In the genomic region with DNA sequence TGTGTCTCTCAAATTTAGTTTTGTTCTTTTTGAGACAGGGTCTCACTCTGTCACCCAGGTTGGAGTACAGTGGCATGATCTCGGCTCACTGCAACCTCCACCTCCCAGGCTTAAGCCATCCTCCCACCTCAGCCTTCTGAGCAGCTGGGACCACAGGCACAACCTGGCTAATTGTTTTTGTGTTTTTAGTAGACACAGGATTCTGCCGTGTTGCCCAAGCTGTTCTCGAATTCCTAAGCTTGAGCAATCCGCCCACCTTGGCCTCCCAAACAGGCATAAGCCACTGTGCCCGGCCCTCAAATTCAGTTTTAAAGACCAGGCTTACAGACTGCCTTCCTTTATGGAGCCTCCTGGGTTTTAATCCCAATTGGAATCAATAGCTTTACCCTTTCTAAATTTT, we compare ENCODE assay signal across 2 cellular contexts.
TF ChIP-seq lines count a peak whose summit lies in the region.

No MANE protein-coding gene starts in this region.

TF ChIP-seq in GM23338, 12 proteins besides CTCF, POLR2A, EP300 and RAD21 (continues in another document):
- TF ChIP-seq, protein P1, sequence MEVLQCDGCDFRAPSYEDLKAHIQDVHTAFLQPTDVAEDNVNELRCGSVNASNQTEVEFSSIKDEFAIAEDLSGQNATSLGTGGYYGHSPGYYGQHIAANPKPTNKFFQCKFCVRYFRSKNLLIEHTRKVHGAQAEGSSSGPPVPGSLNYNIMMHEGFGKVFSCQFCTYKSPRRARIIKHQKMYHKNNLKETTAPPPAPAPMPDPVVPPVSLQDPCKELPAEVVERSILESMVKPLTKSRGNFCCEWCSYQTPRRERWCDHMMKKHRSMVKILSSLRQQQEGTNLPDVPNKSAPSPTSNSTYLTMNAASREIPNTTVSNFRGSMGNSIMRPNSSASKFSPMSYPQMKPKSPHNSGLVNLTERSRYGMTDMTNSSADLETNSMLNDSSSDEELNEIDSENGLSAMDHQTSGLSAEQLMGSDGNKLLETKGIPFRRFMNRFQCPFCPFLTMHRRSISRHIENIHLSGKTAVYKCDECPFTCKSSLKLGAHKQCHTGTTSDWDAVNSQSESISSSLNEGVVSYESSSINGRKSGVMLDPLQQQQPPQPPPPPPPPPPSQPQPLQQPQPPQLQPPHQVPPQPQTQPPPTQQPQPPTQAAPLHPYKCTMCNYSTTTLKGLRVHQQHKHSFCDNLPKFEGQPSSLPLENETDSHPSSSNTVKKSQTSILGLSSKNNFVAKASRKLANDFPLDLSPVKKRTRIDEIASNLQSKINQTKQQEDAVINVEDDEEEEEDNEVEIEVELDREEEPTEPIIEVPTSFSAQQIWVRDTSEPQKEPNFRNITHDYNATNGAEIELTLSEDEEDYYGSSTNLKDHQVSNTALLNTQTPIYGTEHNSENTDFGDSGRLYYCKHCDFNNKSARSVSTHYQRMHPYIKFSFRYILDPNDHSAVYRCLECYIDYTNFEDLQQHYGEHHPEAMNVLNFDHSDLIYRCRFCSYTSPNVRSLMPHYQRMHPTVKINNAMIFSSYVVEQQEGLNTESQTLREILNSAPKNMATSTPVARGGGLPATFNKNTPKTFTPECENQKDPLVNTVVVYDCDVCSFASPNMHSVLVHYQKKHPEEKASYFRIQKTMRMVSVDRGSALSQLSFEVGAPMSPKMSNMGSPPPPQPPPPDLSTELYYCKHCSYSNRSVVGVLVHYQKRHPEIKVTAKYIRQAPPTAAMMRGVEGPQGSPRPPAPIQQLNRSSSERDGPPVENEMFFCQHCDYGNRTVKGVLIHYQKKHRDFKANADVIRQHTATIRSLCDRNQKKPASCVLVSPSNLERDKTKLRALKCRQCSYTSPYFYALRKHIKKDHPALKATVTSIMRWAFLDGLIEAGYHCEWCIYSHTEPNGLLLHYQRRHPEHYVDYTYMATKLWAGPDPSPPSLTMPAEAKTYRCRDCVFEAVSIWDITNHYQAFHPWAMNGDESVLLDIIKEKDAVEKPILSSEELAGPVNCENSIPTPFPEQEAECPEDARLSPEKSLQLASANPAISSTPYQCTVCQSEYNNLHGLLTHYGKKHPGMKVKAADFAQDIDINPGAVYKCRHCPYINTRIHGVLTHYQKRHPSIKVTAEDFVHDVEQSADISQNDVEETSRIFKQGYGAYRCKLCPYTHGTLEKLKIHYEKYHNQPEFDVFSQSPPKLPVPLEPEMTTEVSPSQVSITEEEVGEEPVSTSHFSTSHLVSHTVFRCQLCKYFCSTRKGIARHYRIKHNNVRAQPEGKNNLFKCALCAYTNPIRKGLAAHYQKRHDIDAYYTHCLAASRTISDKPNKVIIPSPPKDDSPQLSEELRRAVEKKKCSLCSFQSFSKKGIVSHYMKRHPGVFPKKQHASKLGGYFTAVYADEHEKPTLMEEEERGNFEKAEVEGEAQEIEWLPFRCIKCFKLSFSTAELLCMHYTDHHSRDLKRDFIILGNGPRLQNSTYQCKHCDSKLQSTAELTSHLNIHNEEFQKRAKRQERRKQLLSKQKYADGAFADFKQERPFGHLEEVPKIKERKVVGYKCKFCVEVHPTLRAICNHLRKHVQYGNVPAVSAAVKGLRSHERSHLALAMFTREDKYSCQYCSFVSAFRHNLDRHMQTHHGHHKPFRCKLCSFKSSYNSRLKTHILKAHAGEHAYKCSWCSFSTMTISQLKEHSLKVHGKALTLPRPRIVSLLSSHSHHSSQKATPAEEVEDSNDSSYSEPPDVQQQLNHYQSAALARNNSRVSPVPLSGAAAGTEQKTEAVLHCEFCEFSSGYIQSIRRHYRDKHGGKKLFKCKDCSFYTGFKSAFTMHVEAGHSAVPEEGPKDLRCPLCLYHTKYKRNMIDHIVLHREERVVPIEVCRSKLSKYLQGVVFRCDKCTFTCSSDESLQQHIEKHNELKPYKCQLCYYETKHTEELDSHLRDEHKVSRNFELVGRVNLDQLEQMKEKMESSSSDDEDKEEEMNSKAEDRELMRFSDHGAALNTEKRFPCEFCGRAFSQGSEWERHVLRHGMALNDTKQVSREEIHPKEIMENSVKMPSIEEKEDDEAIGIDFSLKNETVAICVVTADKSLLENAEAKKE (CRISPR knock-in tag; IDR thresholded peaks at IDR 0.05), result no peak
- TF ChIP-seq ETS1 (IDR thresholded peaks at IDR 0.05), result no peak
- no peak for TF ChIP-seq NANOG (IDR thresholded peaks at IDR 0.05; ENCODE audit: borderline replicate concordance)
- TF ChIP-seq, protein P2, sequence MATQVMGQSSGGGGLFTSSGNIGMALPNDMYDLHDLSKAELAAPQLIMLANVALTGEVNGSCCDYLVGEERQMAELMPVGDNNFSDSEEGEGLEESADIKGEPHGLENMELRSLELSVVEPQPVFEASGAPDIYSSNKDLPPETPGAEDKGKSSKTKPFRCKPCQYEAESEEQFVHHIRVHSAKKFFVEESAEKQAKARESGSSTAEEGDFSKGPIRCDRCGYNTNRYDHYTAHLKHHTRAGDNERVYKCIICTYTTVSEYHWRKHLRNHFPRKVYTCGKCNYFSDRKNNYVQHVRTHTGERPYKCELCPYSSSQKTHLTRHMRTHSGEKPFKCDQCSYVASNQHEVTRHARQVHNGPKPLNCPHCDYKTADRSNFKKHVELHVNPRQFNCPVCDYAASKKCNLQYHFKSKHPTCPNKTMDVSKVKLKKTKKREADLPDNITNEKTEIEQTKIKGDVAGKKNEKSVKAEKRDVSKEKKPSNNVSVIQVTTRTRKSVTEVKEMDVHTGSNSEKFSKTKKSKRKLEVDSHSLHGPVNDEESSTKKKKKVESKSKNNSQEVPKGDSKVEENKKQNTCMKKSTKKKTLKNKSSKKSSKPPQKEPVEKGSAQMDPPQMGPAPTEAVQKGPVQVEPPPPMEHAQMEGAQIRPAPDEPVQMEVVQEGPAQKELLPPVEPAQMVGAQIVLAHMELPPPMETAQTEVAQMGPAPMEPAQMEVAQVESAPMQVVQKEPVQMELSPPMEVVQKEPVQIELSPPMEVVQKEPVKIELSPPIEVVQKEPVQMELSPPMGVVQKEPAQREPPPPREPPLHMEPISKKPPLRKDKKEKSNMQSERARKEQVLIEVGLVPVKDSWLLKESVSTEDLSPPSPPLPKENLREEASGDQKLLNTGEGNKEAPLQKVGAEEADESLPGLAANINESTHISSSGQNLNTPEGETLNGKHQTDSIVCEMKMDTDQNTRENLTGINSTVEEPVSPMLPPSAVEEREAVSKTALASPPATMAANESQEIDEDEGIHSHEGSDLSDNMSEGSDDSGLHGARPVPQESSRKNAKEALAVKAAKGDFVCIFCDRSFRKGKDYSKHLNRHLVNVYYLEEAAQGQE (IDR thresholded peaks at IDR 0.05; ENCODE audit: unreplicated experiment), result no peak
- TF ChIP-seq STAT1 (IDR thresholded peaks at IDR 0.05; ENCODE audit: unreplicated experiment), result no peak
- TF ChIP-seq EZH2 (IDR thresholded peaks at IDR 0.05; ENCODE audit: low read depth, unreplicated experiment), result no peak
- no peak for TF ChIP-seq ZNF114 (CRISPR knock-in tag; IDR thresholded peaks at IDR 0.05)
- no peak for TF ChIP-seq EZH2phosphoT487 (IDR thresholded peaks at IDR 0.05; ENCODE audit: unreplicated experiment)
- TF ChIP-seq ZNF331 (CRISPR knock-in tag; IDR thresholded peaks at IDR 0.05; ENCODE audit: low read depth), result no peak
- TF ChIP-seq POLR2AphosphoS5 (IDR thresholded peaks at IDR 0.05; ENCODE audit: low read depth), result no peak

TF ChIP-seq in H1, 55 proteins besides CTCF, POLR2A, EP300 and RAD21 (continued from another document):
- TF ChIP-seq GABPA (IDR thresholded peaks at IDR 0.05; ENCODE audit: borderline replicate concordance, insufficient read depth, low read length) (no peak), SP2 (IDR thresholded peaks at IDR 0.05; ENCODE audit: low read length) (no peak), EZH2 (IDR thresholded peaks at IDR 0.05; ENCODE audit: low read depth, low read length, severe bottlenecking) (no peak), ASH2L (IDR thresholded peaks at IDR 0.05; ENCODE audit: low read length) (no peak), FOSL1 (IDR thresholded peaks at IDR 0.05; ENCODE audit: insufficient read depth, low read depth, low read length) (no peak)
